13 cellular contexts compared by ENCODE assay signal in genomic region chr7:99860281-99861127, GRCh38. TPM values are rescaled to one million over a fixed set of nuclear protein-coding genes. Genes with fewer than 3 reads are reported as not detected.
DNase-seq lines count a peak whose midpoint lies in the region; TF ChIP-seq lines count a peak whose summit lies in the region.
"Had no signal": no experiment of that assay in that cellular context is flagged by ENCODE, and none has a peak within 500 bp of the region (broad histone marks: within the 10 kb centered on the region; RNA-seq: fewer than 3 reads in every experiment).

No MANE protein-coding gene starts in this region.

- intact Hi-C loops in ovary (cut with DNase I) (no loop called here), stomach (cut with DNase I; ENCODE audit: low total_unique reads) (no loop called here)

- in situ Hi-C loops in Caki2 (cut with HindIII; ENCODE audit: low pct_unique_long_range_greater_than_20kb, low sequenced_read_pairs): no loop called here
- in situ Hi-C loops in KBM-7 (cut with MboI; ENCODE audit: low pct_unique_long_range_greater_than_20kb, low sequenced_read_pairs): no loop called here

- H3K4me3 ChIP-seq in ovary (no peak overlapping the region), stomach (no peak overlapping the region)

- H3K4me1 ChIP-seq in ovary (ENCODE audit: insufficient read depth): no peaks in the 10 kb centered on the region
- H3K4me1 ChIP-seq in stomach: no peaks in the 10 kb centered on the region

- H3K27ac ChIP-seq in ovary (no peak overlapping the region), stomach (no peak overlapping the region)

- H3K27me3 ChIP-seq in ovary (no peaks in the 10 kb centered on the region), stomach (no peaks in the 10 kb centered on the region)

- no peaks in the 10 kb centered on the region for H3K9me3 ChIP-seq in ovary
- peaks cover 0 to 6% (median 0%) of the 10 kb centered on the region in 4 donors for H3K9me3 ChIP-seq in stomach

- TF ChIP-seq CTCF in ovary (IDR thresholded peaks at IDR 0.05): no peak
- TF ChIP-seq CTCF in stomach (IDR thresholded peaks at IDR 0.05): no peak

- peak; percentile 28 for DNase-seq in Caki2 (ENCODE audit: low read depth)
- peak; percentile 79 for DNase-seq in RPMI7951 (ENCODE audit: low read depth)
- DNase-seq in fibroblast of peridontal ligament (ENCODE audit: extremely low read depth): peak; percentile 65
- peak in 3 of 5 donors; percentile 13 to 34 (median 22) for DNase-seq in ovary
- no peak for DNase-seq in DMS79 treated with DMSO at 0.1 percent for 48 hours (lab: John Stamatoyannopoulos, UW)
- DNase-seq in iPS-NIHi7 (ENCODE audit: extremely low spot score): no peak
- DNase-seq in stomach: no peak
- DNase-seq in KBM-7: no peak
- DNase-seq: activated CD8-positive, alpha-beta memory T cell treated with anti-CD3 and anti-CD28 coated beads for 24 hours; cerebellar nuclear complex; NCI-H1048; RPMI8226; stimulated activated CD4-positive, alpha-beta T cell treated with anti-CD3 and anti-CD28 coated beads, Interleukin-2, amount 100 ng/mL, for 24 hours had no signal

- H3K36me3 ChIP-seq in ovary (no peaks in the 10 kb centered on the region), stomach (no peaks in the 10 kb centered on the region)

- TF ChIP-seq EP300 in ovary (IDR thresholded peaks at IDR 0.05): no peak
- no peak for TF ChIP-seq EP300 in stomach (IDR thresholded peaks at IDR 0.05)

- no peak for TF ChIP-seq POLR2A in ovary (IDR thresholded peaks at IDR 0.05)
- no peak for TF ChIP-seq POLR2A in stomach (IDR thresholded peaks at IDR 0.05)

- 73 to 75% (median 74%) methylated on average over 15 of the region's 15 CpGs for WGBS in ovary, 3 donors
- 80 to 88% (median 84%) methylated on average over 15 of the region's 15 CpGs for WGBS in stomach, 5 donors

RNA-seq across cellular contexts. Expression of gene OR2AE1, which starts 16.3 kb away (rescaled TPM):
- not detected in 2 replicates for total RNA-seq in Caki2 (2014; rRNA removed; shearing (Covaris generic); ENCODE audit: low replicate concordance)
- 0.39 TPM in 1 of 2 replicates, not detected in the other for total RNA-seq in RPMI7951 (2014; rRNA removed; shearing (Covaris generic))
- total RNA-seq in ovary (under 1 TPM in 1 of 7 donors, not detected in 6; 0.57 TPM), stomach (1 to 10 TPM in 1 of 5 donors, not detected in 4; 1.1 TPM)
- polyA plus RNA-seq in ovary (not detected), stomach (not detected)

RNA-seq across cellular contexts. Expression of gene CYP3A43, which starts 32.7 kb away (rescaled TPM):
- not detected in 2 replicates for total RNA-seq in Caki2 (2014; rRNA removed; shearing (Covaris generic); ENCODE audit: low replicate concordance)
- not detected in 2 replicates for total RNA-seq in RPMI7951 (2014; rRNA removed; shearing (Covaris generic))
- under 1 TPM in 2 of 7 donors, not detected in 5; 0.37 to 0.53 TPM for total RNA-seq in ovary
- not detected for polyA plus RNA-seq in ovary
- not detected for total RNA-seq in stomach
- polyA plus RNA-seq in stomach: not detected

RNA-seq across cellular contexts. Expression of gene TRIM4, which starts 58.8 kb away (rescaled TPM):
- total RNA-seq in Caki2 (2014; rRNA removed; shearing (Covaris generic); ENCODE audit: low replicate concordance): 15.5 and 19.3 TPM in 2 replicates
- total RNA-seq in RPMI7951 (2014; rRNA removed; shearing (Covaris generic)): 19.1 and 19.4 TPM in 2 replicates
- total RNA-seq in ovary (10 to 100 TPM; 31.7 to 58.9 (median 45.1) TPM), stomach (10 to 100 TPM; 25.3 to 46.1 (median 40.3) TPM)
- polyA plus RNA-seq in ovary (10 to 100 TPM; 42.2 to 64.8 TPM), stomach (10 to 100 TPM; 12.6 to 21.8 (median 13.8) TPM)

Comparison
In these comparisons a context has a peak if more than half of its experiments do, and no peak if none do; other contexts are left out.
1. DNase-seq: peak in Caki2 (single experiment), RPMI7951 (single experiment), fibroblast of peridontal ligament (single experiment) and ovary (3 of 5); none in DMS79 treated with DMSO at 0.1 percent for 48 hours (single experiment), iPS-NIHi7 (single experiment), stomach (single experiment) and KBM-7 (single experiment).